ENCODE assay signal across 9 cellular contexts in the genomic region with DNA sequence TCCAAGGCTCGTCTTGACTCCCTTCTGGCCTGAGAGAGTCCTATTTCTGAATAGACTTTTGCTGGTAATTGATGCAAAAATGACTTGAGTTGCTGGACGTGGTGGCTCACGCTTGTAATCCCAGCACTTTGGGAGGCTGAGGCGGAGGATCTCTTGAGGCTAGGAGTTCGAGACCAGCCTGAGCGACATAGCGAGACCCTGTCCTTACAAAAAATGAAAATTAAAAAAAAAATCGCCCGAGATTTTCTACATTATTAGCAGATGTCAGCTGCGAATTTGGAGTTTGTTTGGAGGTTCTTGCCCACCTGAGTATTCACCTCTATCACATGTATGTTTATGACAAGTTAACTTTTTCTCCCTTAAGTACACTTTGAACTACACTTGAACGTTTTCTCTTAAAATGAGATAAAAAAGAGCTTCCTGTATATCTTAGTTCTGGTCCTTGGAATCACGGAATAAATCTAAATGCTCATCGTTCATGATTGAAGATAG. TPM values are rescaled to one million over a fixed set of nuclear protein-coding genes. Genes with fewer than 3 reads are reported as not detected.
DNase-seq lines count a peak whose midpoint lies in the region; ATAC-seq, FAIRE-seq and TF ChIP-seq lines count a peak whose summit lies in the region.
"Had no signal": no experiment of that assay in that cellular context is flagged by ENCODE, and none has a peak within 500 bp of the region (broad histone marks: within the 10 kb centered on the region; RNA-seq: fewer than 3 reads in every experiment).

No MANE protein-coding gene starts in this region.

- no peaks in the 10 kb centered on the region for H3K36me3 ChIP-seq in gastrocnemius medialis

- TF ChIP-seq CTCF in GM12875 (IDR thresholded peaks at IDR 0.05; ENCODE audit: borderline replicate concordance, insufficient read depth, low read depth, low read length) (no peak), VCaP (conservative IDR thresholded peaks at IDR 0.05) (no peak), fibroblast of the aortic adventitia (IDR thresholded peaks at IDR 0.05; ENCODE audit: insufficient read depth, low read length) (no peak), gastrocnemius medialis (IDR thresholded peaks at IDR 0.05 in 4 of 5, conservative IDR thresholded peaks at IDR 0.05 in 1 of 5) (no peak)

- H3K4me1 ChIP-seq in gastrocnemius medialis, result peaks cover 4 to 6% of the 10 kb centered on the region in 2 donors

- in situ Hi-C loops in gastrocnemius medialis (cut with MboI; ENCODE audit: low sequenced_read_pairs in 4 of 4), result no loop called here

- no peak for DNase-seq in fibroblast of the aortic adventitia (ENCODE audit: low read depth)
- no peak for DNase-seq in gastrocnemius medialis
- DNase-seq in inferior parietal cortex (ENCODE audit: extremely low spot score), result no peak
- no peak for DNase-seq in GM19239 (ENCODE audit: insufficient read length, low spot score)

- H3K27me3 ChIP-seq in gastrocnemius medialis, result no peaks in the 10 kb centered on the region

- H3K4me3 ChIP-seq in GM12875 (ENCODE audit: low read depth, low read length) (peak overlapping the region; percentile 31), fibroblast of the aortic adventitia (ENCODE audit: low read depth, low read length) (peak overlapping the region; percentile 56), gastrocnemius medialis (peak overlapping the region; percentile 72 to 96 (median 88))

- no peak for TF ChIP-seq POLR2A in gastrocnemius medialis (IDR thresholded peaks at IDR 0.05)

- H3K9me3 ChIP-seq in gastrocnemius medialis, result no peaks in the 10 kb centered on the region

- ATAC-seq in gastrocnemius medialis, result no peak
- no peak for ATAC-seq in HG02981 (IDR thresholded peaks at IDR 0.05; ENCODE audit: unreplicated experiment)
- no peak for ATAC-seq in GM21423 (IDR thresholded peaks at IDR 0.05; ENCODE audit: unreplicated experiment)

- no peak for FAIRE-seq in GM19239 (lab: Jason Lieb, UNC)
- FAIRE-seq: islet of Langerhans had no signal

- H3K27ac ChIP-seq in VCaP (peak overlapping the region; percentile 89), gastrocnemius medialis (peak overlapping the region; percentile 92 to 99 (median 92))

- intact Hi-C loops in gastrocnemius medialis (cut with DNase I; ENCODE audit: low total_unique reads), result loop anchor here (2.0 kb wide), 4 partner anchors 48 to 276 kb away; partner anchors contain the start of genes FAM136A, MXD1 and PCBP1

RNA-seq across cellular contexts. Expression of gene C2orf42, which starts 0.5 kb away (rescaled TPM):
- total RNA-seq in fibroblast of the aortic adventitia (ENCODE audit: low replicate concordance) (12.8 and 26.9 TPM in 2 replicates), gastrocnemius medialis (10 to 100 TPM in 1 of 4 donors, 1 to 10 TPM in 3; 6.3 to 10.1 (median 7.3) TPM)

RNA-seq across cellular contexts. Expression of gene TIA1, which starts 57.1 kb away (rescaled TPM):
- total RNA-seq in fibroblast of the aortic adventitia (ENCODE audit: low replicate concordance), result 79.0 and 117 TPM in 2 replicates
- total RNA-seq in gastrocnemius medialis, result 10 to 100 TPM; 20.2 to 54.8 (median 26.6) TPM

Comparison
In these comparisons a context has a peak if more than half of its experiments do, and no peak if none do; other contexts are left out.
1. H3K4me3 ChIP-seq: peak in every context shown above with its lines; median percentile 88 in gastrocnemius medialis; 56 in fibroblast of the aortic adventitia; 31 in GM12875.